1 cellular context compared by ENCODE assay signal in genomic region chr20:44616604-44616964, GRCh38.
TF ChIP-seq lines count a peak whose summit lies in the region.

No MANE protein-coding gene starts in this region.

TF ChIP-seq in H1, 55 proteins besides CTCF, POLR2A, EP300 and RAD21:
- TF ChIP-seq CHD2 (IDR thresholded peaks at IDR 0.05; ENCODE audit: low read length) (no peak), EGR1 (IDR thresholded peaks at IDR 0.05; ENCODE audit: borderline replicate concordance, low read depth, low read length) (no peak), USF2 (IDR thresholded peaks at IDR 0.05; ENCODE audit: low read length) (no peak), ATF3 (IDR thresholded peaks at IDR 0.05; ENCODE audit: insufficient read depth, low read depth, low read length) (no peak), KDM1A (IDR thresholded peaks at IDR 0.05; ENCODE audit: borderline replicate concordance, low read length) (no peak), TCF12 (IDR thresholded peaks at IDR 0.05; ENCODE audit: low read depth, low read length) (no peak), TAF1 (IDR thresholded peaks at IDR 0.05; ENCODE audit: low read depth, low read length) (no peak), JUND (IDR thresholded peaks at IDR 0.05; ENCODE audit: low read length) (no peak), CBX5 (IDR thresholded peaks at IDR 0.05; ENCODE audit: low read depth, low read length) (no peak), BRCA1 (IDR thresholded peaks at IDR 0.05; ENCODE audit: low read depth, low read length) (no peak), HDAC6 (IDR thresholded peaks at IDR 0.05; ENCODE audit: low read depth, low read length) (no peak), HDAC2 (IDR thresholded peaks at IDR 0.05; ENCODE audit: borderline replicate concordance in 1 of 2, low read depth in 2 of 2, low read length in 2 of 2) (no peak), MAX (IDR thresholded peaks at IDR 0.05) (no peak)
TF ChIP-seq in H1: peak in this region for 0.
